Comparison of ENCODE assay signal across 8 cellular contexts in the genomic region with DNA sequence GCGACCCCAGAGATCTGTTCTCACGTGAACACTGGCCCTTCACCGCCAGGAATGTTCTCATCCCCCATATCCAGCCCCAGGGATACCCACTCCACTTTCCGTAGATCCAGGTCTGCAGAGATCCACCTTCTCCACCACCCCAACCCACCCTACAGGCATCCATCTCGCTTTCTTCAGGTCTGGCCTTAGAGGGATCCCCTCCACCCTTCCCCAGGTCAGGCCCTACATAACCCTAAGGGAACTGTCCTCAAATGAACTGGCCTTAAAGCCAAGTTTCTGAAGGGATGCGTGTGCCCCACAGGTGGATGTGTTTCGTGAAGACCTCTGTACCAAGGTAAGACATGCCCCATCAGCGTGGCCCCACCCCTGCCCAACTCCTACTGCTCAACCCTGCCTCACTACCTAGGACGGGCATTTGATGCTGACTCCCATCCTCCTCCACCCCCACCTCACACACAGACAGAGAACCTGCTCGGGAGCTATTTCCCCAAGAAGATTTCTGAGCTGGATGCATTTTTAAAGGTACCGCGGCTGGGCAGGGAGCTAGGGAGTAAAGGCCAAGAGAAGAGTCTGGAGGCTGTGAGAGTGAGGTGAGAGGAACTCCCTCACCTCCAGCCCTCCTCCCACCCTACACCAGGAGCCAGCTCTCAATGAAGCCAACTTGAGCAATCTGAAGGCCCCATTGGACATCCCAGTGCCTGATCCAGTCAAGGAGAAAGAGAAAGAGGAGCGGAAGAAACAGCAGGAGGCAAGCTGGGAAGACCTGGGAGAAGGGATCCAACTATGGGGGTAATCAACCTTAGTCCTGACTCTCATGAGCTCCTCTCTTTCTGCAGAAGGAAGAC. TPM values are rescaled to one million over a fixed set of nuclear protein-coding genes. Genes with fewer than 3 reads are reported as not detected.
DNase-seq lines count a peak whose midpoint lies in the region; ATAC-seq and TF ChIP-seq lines count a peak whose summit lies in the region.

No MANE protein-coding gene starts in this region.

- H3K36me3 ChIP-seq in MG63 = peaks cover 15% of the 10 kb centered on the region

- H3K9me3 Mint-ChIP-seq in CD14-positive monocyte = peaks cover 0 to 1% (median 0%) of the 10 kb centered on the region in 7 donors
- H3K9me3 Mint-ChIP-seq in nephron = no peaks in the 10 kb centered on the region

- intact Hi-C loops in CD14-positive monocyte (cut with micrococcal nuclease) = loop anchor here in 1 of 2 donors (10.0 kb wide), 1 partner anchor 98 kb away; the partner anchor contains the start of genes GMPR2 and NEDD8

- peak overlapping the region; percentile 88 to 93 for H3K4me3 Mint-ChIP-seq in CD14-positive monocyte
- H3K4me3 Mint-ChIP-seq in nephron = peak overlapping the region; percentile 82 to 89 (median 86)

- peaks cover 37 to 39% of the 10 kb centered on the region in 2 donors for H3K36me3 Mint-ChIP-seq in CD14-positive monocyte
- peaks cover 24% of the 10 kb centered on the region for H3K36me3 Mint-ChIP-seq in nephron (ENCODE audit: low read depth)

- H3K9me3 ChIP-seq in MG63 = no peaks in the 10 kb centered on the region

- H3K27me3 ChIP-seq in MG63 = no peaks in the 10 kb centered on the region

- H3K27ac ChIP-seq in coronary artery = peak overlapping the region; percentile 90 to 91

- H3K27ac Mint-ChIP-seq in CD14-positive monocyte (peak overlapping the region; percentile 83 to 94 (median 91)), nephron (peak overlapping the region; percentile 27 to 82 (median 50))

- DNase-seq in CD14-positive monocyte (ENCODE audit: low spot score) = no peak
- DNase-seq in MG63 = no peak
- no peak for DNase-seq in coronary artery (ENCODE audit: low spot score)
- no peak for DNase-seq in cerebellar nuclear complex (lab: John Stamatoyannopoulos, UW)
- no peak for DNase-seq in NOMO-1 treated with DMSO at 0.1 percent for 48 hours (lab: John Stamatoyannopoulos, UW; ENCODE audit: unreplicated experiment)
- no peak for DNase-seq in MV-4-11 (lab: John Stamatoyannopoulos, UW)

- no peak for ATAC-seq in HG03571 (IDR thresholded peaks at IDR 0.05; ENCODE audit: unreplicated experiment)

- peak overlapping the region; percentile 74 for H3K4me3 ChIP-seq in MG63
- H3K4me3 ChIP-seq in coronary artery = peak overlapping the region; percentile 83

- peaks cover 54% of the 10 kb centered on the region for H3K4me1 Mint-ChIP-seq in CD14-positive monocyte
- peaks cover 45% of the 10 kb centered on the region for H3K4me1 Mint-ChIP-seq in nephron

- H3K27me3 Mint-ChIP-seq in CD14-positive monocyte (ENCODE audit: low read depth in 3 of 3) (peaks cover 0 to 1% (median 0%) of the 10 kb centered on the region in 3 donors), nephron (ENCODE audit: low read depth) (peaks cover 3% of the 10 kb centered on the region)

- TF ChIP-seq CTCF in CD14-positive monocyte (IDR thresholded peaks at IDR 0.05) = no peak
- no peak for TF ChIP-seq CTCF in coronary artery (IDR thresholded peaks at IDR 0.05)
- no peak for TF ChIP-seq CTCF in nephron (IDR thresholded peaks at IDR 0.05; ENCODE audit: unreplicated experiment in 3 of 3)

RNA-seq across cellular contexts. Expression of gene PSME1, which starts 0.9 kb away (rescaled TPM):
- polyA plus RNA-seq in CD14-positive monocyte = 100 to 1,000 TPM; 729 to 759 TPM
- total RNA-seq in MG63 (2014; rRNA removed; shearing (Covaris generic); ENCODE audit: low replicate concordance) = 37.5 and 39.3 TPM in 2 replicates

RNA-seq across cellular contexts. Expression of gene EMC9, which starts 4.5 kb away (rescaled TPM):
- 1 to 10 TPM; 8.5 to 9.4 TPM for polyA plus RNA-seq in CD14-positive monocyte
- 7.2 and 15.7 TPM in 2 replicates for total RNA-seq in MG63 (2014; rRNA removed; shearing (Covaris generic); ENCODE audit: low replicate concordance)

RNA-seq across cellular contexts. Expression of gene FITM1, which starts 6.4 kb away (rescaled TPM):
- polyA plus RNA-seq in CD14-positive monocyte = not detected
- 0.79 TPM in 1 of 2 replicates, not detected in the other for total RNA-seq in MG63 (2014; rRNA removed; shearing (Covaris generic); ENCODE audit: low replicate concordance)

RNA-seq across cellular contexts. Expression of gene PSME2, which starts 9.5 kb away (rescaled TPM):
- 100 to 1,000 TPM; 579 to 593 TPM for polyA plus RNA-seq in CD14-positive monocyte
- total RNA-seq in MG63 (2014; rRNA removed; shearing (Covaris generic); ENCODE audit: low replicate concordance) = 84.9 and 111 TPM in 2 replicates

RNA-seq across cellular contexts. Expression of gene RNF31, which starts 10.4 kb away (rescaled TPM):
- polyA plus RNA-seq in CD14-positive monocyte = 10 to 100 TPM; 30.7 to 36.8 TPM
- 39.6 and 52.1 TPM in 2 replicates for total RNA-seq in MG63 (2014; rRNA removed; shearing (Covaris generic); ENCODE audit: low replicate concordance)
